1 cellular context compared by ENCODE assay signal in genomic region chr15:62896969-62897486, GRCh38.
TF ChIP-seq lines count a peak whose summit lies in the region.

No MANE protein-coding gene starts in this region.

TF ChIP-seq in HepG2, 621 proteins besides CTCF, POLR2A, EP300 and RAD21 (continued from another document and continues in another):
- TF ChIP-seq ZNF343 (CRISPR knock-in tag; IDR thresholded peaks at IDR 0.05) (no peak), AHDC1 (CRISPR knock-in tag; IDR thresholded peaks at IDR 0.05; ENCODE audit: borderline replicate concordance) (no peak), ZNF569 (CRISPR knock-in tag; IDR thresholded peaks at IDR 0.05; ENCODE audit: borderline replicate concordance) (no peak), TSC22D2 (CRISPR knock-in tag; IDR thresholded peaks at IDR 0.05; ENCODE audit: borderline replicate concordance) (no peak), GATAD1 (CRISPR knock-in tag; IDR thresholded peaks at IDR 0.05) (no peak), RERE (CRISPR knock-in tag; IDR thresholded peaks at IDR 0.05; ENCODE audit: low read depth) (no peak), SALL1 (CRISPR knock-in tag; IDR thresholded peaks at IDR 0.05) (peak; percentile 58), SP140L (CRISPR knock-in tag; IDR thresholded peaks at IDR 0.05; ENCODE audit: borderline replicate concordance) (no peak), ATF6 (CRISPR knock-in tag; conservative IDR thresholded peaks at IDR 0.05) (no peak), SKI (IDR thresholded peaks at IDR 0.05; ENCODE audit: partially characterized antibody) (no peak), PCBP2 (optimal IDR thresholded peaks at IDR 0.05; ENCODE audit: low read depth, low read length, poor library complexity, severe bottlenecking) (no peak), MAFG (CRISPR knock-in tag; IDR thresholded peaks at IDR 0.05) (no peak), ZNF337 (CRISPR knock-in tag; IDR thresholded peaks at IDR 0.05; ENCODE audit: borderline replicate concordance, low read depth) (no peak), TEF (CRISPR knock-in tag; IDR thresholded peaks at IDR 0.05) (no peak), HNF4G (IDR thresholded peaks at IDR 0.05; ENCODE audit: borderline replicate concordance, low read depth, low read length) (no peak), HNF4G (CRISPR knock-in tag; IDR thresholded peaks at IDR 0.05; ENCODE audit: borderline replicate concordance, low read depth) (no peak), ZXDC (CRISPR knock-in tag; IDR thresholded peaks at IDR 0.05) (no peak), NFKBIZ (CRISPR knock-in tag; IDR thresholded peaks at IDR 0.05) (no peak), SNAPC4 (CRISPR knock-in tag; IDR thresholded peaks at IDR 0.05) (no peak), LRRFIP1 (CRISPR knock-in tag; conservative IDR thresholded peaks at IDR 0.05) (no peak), ASH2L (IDR thresholded peaks at IDR 0.05; ENCODE audit: insufficient read length, low read depth, low read length) (no peak), THAP9 (CRISPR knock-in tag; IDR thresholded peaks at IDR 0.05; ENCODE audit: borderline replicate concordance) (no peak)
